ENCODE assay signal across 8 cellular contexts in the genomic region with DNA sequence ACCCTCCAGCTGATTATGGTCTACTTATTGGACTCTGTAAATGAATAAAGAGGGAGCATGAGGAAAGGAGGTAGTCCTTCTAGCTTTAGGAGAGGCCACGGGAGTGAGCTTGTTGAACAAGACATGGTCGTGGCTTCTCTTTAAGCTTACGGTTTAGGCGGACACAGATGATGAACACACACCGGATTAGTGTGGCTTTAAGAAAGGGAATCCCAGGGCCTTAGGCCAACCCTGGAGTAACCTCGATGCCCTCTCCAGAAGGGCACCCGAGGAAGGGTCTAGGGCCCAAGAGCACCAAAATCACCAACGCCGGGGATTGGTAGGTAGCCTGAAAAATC. TPM values are rescaled to one million over a fixed set of nuclear protein-coding genes. Genes with fewer than 3 reads are reported as not detected.
DNase-seq lines count a peak whose midpoint lies in the region; ATAC-seq and TF ChIP-seq lines count a peak whose summit lies in the region.

No MANE protein-coding gene starts in this region.

- H3K36me3 Mint-ChIP-seq in HFFc6 (ENCODE audit: low read depth) = peaks cover 29% of the 10 kb centered on the region

- no peak for DNase-seq in HFFc6
- DNase-seq in RWPE1 (ENCODE audit: low spot score) = no peak
- DNase-seq in fibroblast of the aortic adventitia (ENCODE audit: low read depth) = no peak
- DNase-seq in suprapubic skin (ENCODE audit: low spot score in 2 of 2) = no peak
- no peak for DNase-seq in D341Med (ENCODE audit: low spot score)
- DNase-seq in GOT3 (lab: John Stamatoyannopoulos, UW) = no peak
- no peak for DNase-seq in activated CD4-positive, alpha-beta T cell treated with anti-CD3 and anti-CD28 coated beads, Interleukin-2, amount 50 U/mL, for 48 hours

- CTCF ChIA-PET in RWPE1 (lab: Yijun Ruan, JAX) = interaction anchor here (1.0 to 1.5 kb wide), 2 partner anchors 166 to 271 kb away, joined by 4 to 7 read pairs; no protein-coding TSS in a partner anchor

- H3K4me1 ChIP-seq in suprapubic skin = peaks cover 22% of the 10 kb centered on the region

- no peak for TF ChIP-seq CTCF in HFFc6 (IDR thresholded peaks at IDR 0.05)
- no peak for TF ChIP-seq CTCF in RWPE1 (conservative IDR thresholded peaks at IDR 0.05; ENCODE audit: low read depth)
- no peak for TF ChIP-seq CTCF in fibroblast of the aortic adventitia (IDR thresholded peaks at IDR 0.05; ENCODE audit: insufficient read depth, low read length)
- TF ChIP-seq CTCF in suprapubic skin (IDR thresholded peaks at IDR 0.05) = no peak

- H3K4me1 Mint-ChIP-seq in HFFc6 (ENCODE audit: low read depth) = peaks cover 29% of the 10 kb centered on the region

- TF ChIP-seq POLR2A in suprapubic skin (IDR thresholded peaks at IDR 0.05) = no peak

- H3K9me3 ChIP-seq in suprapubic skin = no peaks in the 10 kb centered on the region

- H3K9me3 Mint-ChIP-seq in HFFc6 = no peaks in the 10 kb centered on the region

- H3K27me3 ChIP-seq in suprapubic skin = no peaks in the 10 kb centered on the region

- peak overlapping the region; percentile 83 for H3K27ac ChIP-seq in RWPE1
- no peak overlapping the region for H3K27ac ChIP-seq in suprapubic skin

- H3K27me3 Mint-ChIP-seq in HFFc6 (ENCODE audit: insufficient read depth) = peaks cover 3% of the 10 kb centered on the region

- WGBS in suprapubic skin = 20% methylated on average over 9 of the region's 9 CpGs

- H3K27ac Mint-ChIP-seq in HFFc6 = no peak overlapping the region

- no peak for TF ChIP-seq EP300 in suprapubic skin (IDR thresholded peaks at IDR 0.05)

- peaks cover 18% of the 10 kb centered on the region for H3K36me3 ChIP-seq in suprapubic skin

- H3K4me3 ChIP-seq in fibroblast of the aortic adventitia (ENCODE audit: low read depth, low read length) (peak overlapping the region; percentile 58), suprapubic skin (peak overlapping the region; percentile 90)

- POLR2A ChIA-PET in RWPE1 (lab: Yijun Ruan, JAX; ENCODE audit: low non-redundant PET) = interaction anchor here (0.5 to 1.6 kb wide), 7 partner anchors 10 to 167 kb away, joined by 3 to 19 read pairs (median 3); no protein-coding TSS in a partner anchor

- ATAC-seq in GM18517 (IDR thresholded peaks at IDR 0.05; ENCODE audit: unreplicated experiment) = peak; percentile 6

- H3K4me3 Mint-ChIP-seq in HFFc6 = peak overlapping the region; percentile 96

RNA-seq across cellular contexts. Expression of gene ERVMER34-1, which starts 39.4 kb away (rescaled TPM):
- total RNA-seq in HFFc6 (2021; fragmentation: NEBNext Ultra II Directional; extraction: Animal tissue kit (Norgen Biotek cat#: 25700)) = not detected
- total RNA-seq in fibroblast of the aortic adventitia (ENCODE audit: low replicate concordance) (under 0.01 TPM in 1 of 2 replicates, not detected in the other), suprapubic skin (1 to 10 TPM in 2 of 4 donors, under 1 TPM in 2; 0.72 to 1.8 (median 1.1) TPM)

RNA-seq across cellular contexts. Expression of gene USP46, which starts 52.7 kb away (rescaled TPM):
- total RNA-seq in HFFc6 (2021; fragmentation: NEBNext Ultra II Directional; extraction: Animal tissue kit (Norgen Biotek cat#: 25700)) = 10 to 100 TPM; 23.9 to 30.9 (median 26.3) TPM
- total RNA-seq in fibroblast of the aortic adventitia (ENCODE audit: low replicate concordance) (9.8 and 12.7 TPM in 2 replicates), suprapubic skin (10 to 100 TPM in 2 of 4 donors, 1 to 10 TPM in 2; 8.4 to 17.5 (median 10.5) TPM)
